4 cellular contexts compared by ENCODE assay signal in genomic region chr10:17950269-17950668, GRCh38. TPM values are rescaled to one million over a fixed set of nuclear protein-coding genes. Genes with fewer than 3 reads are reported as not detected.
"Had no signal": no experiment of that assay in that cellular context is flagged by ENCODE, and none has a peak within 500 bp of the region (broad histone marks: within the 10 kb centered on the region; RNA-seq: fewer than 3 reads in every experiment).

No MANE protein-coding gene starts in this region.

RNA-seq across cellular contexts. Expression of gene SLC39A12, which starts 1.4 kb away (rescaled TPM):
- total RNA-seq: LHCN-M2, M059J, MCF 10A, NCI-H460 had no signal
